18 cellular contexts compared by ENCODE assay signal in genomic region chr11:79198203-79198897, GRCh38.
DNase-seq lines count a peak whose midpoint lies in the region; ATAC-seq and TF ChIP-seq lines count a peak whose summit lies in the region.
"Had no signal": no experiment of that assay in that cellular context is flagged by ENCODE, and none has a peak within 500 bp of the region (broad histone marks: within the 10 kb centered on the region; RNA-seq: fewer than 3 reads in every experiment).

No MANE protein-coding gene starts in this region.

- TF ChIP-seq POLR2A in thyroid gland (IDR thresholded peaks at IDR 0.05), result no peak

- H3K36me3 Mint-ChIP-seq in nephron progenitor cell (ENCODE audit: low read depth), result peaks cover 59% of the 10 kb centered on the region
- H3K36me3 Mint-ChIP-seq: CD4-positive, alpha-beta memory T cell had no signal

- no peak for TF ChIP-seq CTCF in left ventricle myocardium inferior (IDR thresholded peaks at IDR 0.05; ENCODE audit: borderline replicate concordance)
- no peak for TF ChIP-seq CTCF in nephron progenitor cell (IDR thresholded peaks at IDR 0.05)
- TF ChIP-seq CTCF in thyroid gland (IDR thresholded peaks at IDR 0.05), result no peak

- H3K27me3 ChIP-seq in left ventricle myocardium inferior (ENCODE audit: low read depth) (no peaks in the 10 kb centered on the region), right cardiac atrium (ENCODE audit: control insufficient read depth, insufficient read depth) (no peaks in the 10 kb centered on the region), thyroid gland (no peaks in the 10 kb centered on the region)

- peak overlapping the region; percentile 29 for H3K27ac Mint-ChIP-seq in nephron progenitor cell
- H3K27ac Mint-ChIP-seq: B cell; CD4-positive, alpha-beta memory T cell; GM23338; H9 had no signal

- intact Hi-C loops in Right ventricle myocardium superior (cut with DNase I), result no loop called here
- intact Hi-C loops in left ventricle myocardium inferior (cut with micrococcal nuclease), result no loop called here
- intact Hi-C loops in left ventricle myocardium superior (cut with micrococcal nuclease), result no loop called here
- intact Hi-C loops in right cardiac atrium (cut with DNase I), result no loop called here
- intact Hi-C loops in thyroid gland (cut with DNase I), result no loop called here

- no peak overlapping the region for H3K27ac ChIP-seq in left ventricle myocardium inferior (replicated peaks)
- no peak overlapping the region for H3K27ac ChIP-seq in right cardiac atrium (ENCODE audit: low read length)
- no peak overlapping the region for H3K27ac ChIP-seq in thyroid gland
- H3K27ac ChIP-seq: 22Rv1 had no signal

- H3K4me3 Mint-ChIP-seq in nephron progenitor cell, result no peak overlapping the region
- H3K4me3 Mint-ChIP-seq: B cell; CD4-positive, alpha-beta memory T cell; GM23338; H9 had no signal

- peaks cover 7% of the 10 kb centered on the region for H3K4me1 Mint-ChIP-seq in nephron progenitor cell
- H3K4me1 Mint-ChIP-seq: CD4-positive, alpha-beta memory T cell; GM23338; H9 had no signal

- H3K4me1 ChIP-seq in left ventricle myocardium inferior (peaks cover 18% of the 10 kb centered on the region), right cardiac atrium (ENCODE audit: control insufficient read depth, insufficient read depth, low read length) (peaks cover 2% of the 10 kb centered on the region), thyroid gland (peaks cover 0 to 7% of the 10 kb centered on the region in 2 donors)

- H3K4me3 ChIP-seq in left ventricle myocardium inferior (no peak overlapping the region), right cardiac atrium (ENCODE audit: low read length) (no peak overlapping the region), thyroid gland (replicated peaks in 1 of 3) (no peak overlapping the region)
- H3K4me3 ChIP-seq: GM23338 had no signal

- H3K36me3 ChIP-seq in left ventricle myocardium inferior (no peaks in the 10 kb centered on the region), thyroid gland (no peaks in the 10 kb centered on the region)

- H3K9me3 ChIP-seq in left ventricle myocardium inferior (replicated peaks) (peaks cover 8% of the 10 kb centered on the region), right cardiac atrium (ENCODE audit: control insufficient read depth, low read length) (no peaks in the 10 kb centered on the region), thyroid gland (no peaks in the 10 kb centered on the region)

- peak; percentile 44 for DNase-seq in Right ventricle myocardium superior
- DNase-seq in left ventricle myocardium inferior, result no peak
- DNase-seq in left ventricle myocardium superior, result peak; percentile 39
- DNase-seq in right cardiac atrium, result no peak
- no peak for DNase-seq in nephron progenitor cell
- DNase-seq in thyroid gland, result peak; percentile 29 to 48
- no peak for DNase-seq in DMS153 (lab: John Stamatoyannopoulos, UW)
- DNase-seq in amniotic stem cell (lab: John Stamatoyannopoulos, UW), result no peak
- DNase-seq: C1 segment of cervical spinal cord; Calu3; CD4-positive, alpha-beta memory T cell; COR-L47; DND-41; H9 had no signal

- ATAC-seq in Right ventricle myocardium superior (ENCODE audit: poor library complexity) (peak; percentile 56), left ventricle myocardium superior (peak; percentile 42), right cardiac atrium (no peak)
- ATAC-seq: GM23338, HCT116 had no signal

- peaks cover 13% of the 10 kb centered on the region for H3K9me3 Mint-ChIP-seq in nephron progenitor cell

- 84% methylated on average over 7 of the region's 7 CpGs for WGBS in right cardiac atrium
- WGBS in thyroid gland, 2 donors, result 91 to 92% methylated on average over 7 of the region's 7 CpGs

- H3K27me3 Mint-ChIP-seq in nephron progenitor cell (ENCODE audit: low read depth, poor library complexity), result peaks cover 4% of the 10 kb centered on the region
- H3K27me3 Mint-ChIP-seq: B cell; CD4-positive, alpha-beta memory T cell had no signal

Comparison
In these comparisons a context has a peak if more than half of its experiments do, and no peak if none do; other contexts are left out.
1. ATAC-seq: peak in Right ventricle myocardium superior (single experiment) and left ventricle myocardium superior (single experiment); none in right cardiac atrium (0 of 2).
2. DNase-seq: peak in Right ventricle myocardium superior (single experiment), left ventricle myocardium superior (single experiment) and thyroid gland (2 of 2); none in left ventricle myocardium inferior (single experiment), right cardiac atrium (0 of 3), nephron progenitor cell (single experiment), DMS153 (single experiment) and amniotic stem cell (single experiment).